6 cellular contexts compared by ENCODE assay signal in the genomic region with DNA sequence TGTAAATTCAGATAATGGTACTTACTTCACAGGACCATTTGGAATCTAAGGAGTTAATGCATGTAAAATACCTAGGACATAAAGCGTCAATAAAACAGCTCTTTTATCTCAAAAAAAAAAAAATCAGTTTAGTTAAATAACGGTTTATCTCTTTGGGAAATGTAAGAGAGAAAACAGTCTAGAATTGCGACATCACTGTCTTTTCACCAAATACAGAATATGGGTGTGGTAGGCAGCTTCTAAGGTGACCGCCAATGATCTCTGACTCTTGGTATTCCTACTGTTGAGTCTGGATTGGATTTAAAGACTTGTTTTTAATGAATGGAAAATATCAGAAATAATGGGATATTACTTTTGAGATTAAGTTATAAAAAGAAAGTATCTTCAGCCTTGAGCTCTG.
"Had no signal": no experiment of that assay in that cellular context is flagged by ENCODE, and none has a peak within 500 bp of the region (broad histone marks: within the 10 kb centered on the region; RNA-seq: fewer than 3 reads in every experiment).

No MANE protein-coding gene starts in this region.

- H3K4me3 Mint-ChIP-seq: H9 had no signal

- H3K27ac Mint-ChIP-seq: H9 had no signal

- H3K9ac ChIP-seq: KMS-11 had no signal

- H3K4me1 Mint-ChIP-seq: H9 had no signal

- DNase-seq: GOT3, H9, HCEC 1CT, Karpas-422, KBM-7 had no signal

- H3K27ac ChIP-seq: KMS-11 had no signal

- H3K4me2 ChIP-seq: KMS-11 had no signal
